Comparison of ENCODE assay signal across 2 cellular contexts in genomic region chr13:20715340-20715732, GRCh38.
TF ChIP-seq lines count a peak whose summit lies in the region.

No MANE protein-coding gene starts in this region.

TF ChIP-seq in K562, 482 proteins besides CTCF, POLR2A, EP300 and RAD21:
- TF ChIP-seq NFE2 (IDR thresholded peaks at IDR 0.05; ENCODE audit: low read depth) (peak; percentile 66), ZNF316 (IDR thresholded peaks at IDR 0.05) (peak; percentile 58), C11orf30 (IDR thresholded peaks at IDR 0.05; ENCODE audit: low read depth) (peak; percentile 56), MAFG (tag; conservative IDR thresholded peaks at IDR 0.05) (peak; percentile 53), JUN (IDR thresholded peaks at IDR 0.05; ENCODE audit: borderline replicate concordance, low read depth, low read length) (no peak), JUN (CRISPR knock-in tag; IDR thresholded peaks at IDR 0.05; ENCODE audit: borderline replicate concordance) (no peak), ETV5 (CRISPR knock-in tag; IDR thresholded peaks at IDR 0.05; ENCODE audit: low read depth) (no peak), MAFK (IDR thresholded peaks at IDR 0.05; ENCODE audit: low read length) (peak; percentile 6; the same call in 1 of the 2 replicates)

TF ChIP-seq in HepG2, 621 proteins besides CTCF, POLR2A, EP300 and RAD21:
- no peak for TF ChIP-seq SP5 (CRISPR knock-in tag; IDR thresholded peaks at IDR 0.05; ENCODE audit: borderline replicate concordance, low read depth)
- no peak for TF ChIP-seq TCF7L2 (IDR thresholded peaks at IDR 0.05; ENCODE audit: low read depth, low read length)
- no peak for TF ChIP-seq ZNF431 (CRISPR knock-in tag; IDR thresholded peaks at IDR 0.05; ENCODE audit: borderline replicate concordance, low read depth)
- no peak for TF ChIP-seq PPARG (CRISPR knock-in tag; conservative IDR thresholded peaks at IDR 0.05)
- TF ChIP-seq, protein P1, sequence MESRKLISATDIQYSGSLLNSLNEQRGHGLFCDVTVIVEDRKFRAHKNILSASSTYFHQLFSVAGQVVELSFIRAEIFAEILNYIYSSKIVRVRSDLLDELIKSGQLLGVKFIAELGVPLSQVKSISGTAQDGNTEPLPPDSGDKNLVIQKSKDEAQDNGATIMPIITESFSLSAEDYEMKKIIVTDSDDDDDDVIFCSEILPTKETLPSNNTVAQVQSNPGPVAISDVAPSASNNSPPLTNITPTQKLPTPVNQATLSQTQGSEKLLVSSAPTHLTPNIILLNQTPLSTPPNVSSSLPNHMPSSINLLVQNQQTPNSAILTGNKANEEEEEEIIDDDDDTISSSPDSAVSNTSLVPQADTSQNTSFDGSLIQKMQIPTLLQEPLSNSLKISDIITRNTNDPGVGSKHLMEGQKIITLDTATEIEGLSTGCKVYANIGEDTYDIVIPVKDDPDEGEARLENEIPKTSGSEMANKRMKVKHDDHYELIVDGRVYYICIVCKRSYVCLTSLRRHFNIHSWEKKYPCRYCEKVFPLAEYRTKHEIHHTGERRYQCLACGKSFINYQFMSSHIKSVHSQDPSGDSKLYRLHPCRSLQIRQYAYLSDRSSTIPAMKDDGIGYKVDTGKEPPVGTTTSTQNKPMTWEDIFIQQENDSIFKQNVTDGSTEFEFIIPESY (CRISPR knock-in tag; IDR thresholded peaks at IDR 0.05) = peak; percentile 57; the same call in 1 of the 2 replicates
